ENCODE assay signal across 22 cellular contexts in genomic region chr7:155107126-155107525, GRCh38. TPM values are rescaled to one million over a fixed set of nuclear protein-coding genes. Genes with fewer than 3 reads are reported as not detected.
"Had no signal": no experiment of that assay in that cellular context is flagged by ENCODE, and none has a peak within 500 bp of the region (broad histone marks: within the 10 kb centered on the region; RNA-seq: fewer than 3 reads in every experiment).

No MANE protein-coding gene starts in this region.

- H3K4me1 ChIP-seq: SJSA1 had no signal

- H3K4me3 ChIP-seq: MG63, SJSA1, SK-N-MC had no signal

- H3K27ac ChIP-seq: SJSA1, SK-N-MC had no signal

- H3K9me3 ChIP-seq: MG63, SJSA1 had no signal

- H3K27me3 ChIP-seq: MG63 had no signal

- H3K36me3 ChIP-seq: MG63, SJSA1 had no signal

- DNase-seq: IMR-90, Karpas-422, KG1, MG63, NCI-H1092 treated with DMSO at 0.1 percent for 48 hours, NCI-H1436, NCI-H187, NCI-H2029, NCI-H2081 treated with DMSO at 0.1 percent for 48 hours, NCI-H2171 treated with DMSO at 0.1 percent for 48 hours, NCI-H345, NCI-H446 treated with DMSO at 0.1 percent for 48 hours, NCI-H510A treated with DMSO at 0.1 percent for 48 hours, NCI-H526 treated with DMSO at 0.1 percent for 48 hours, NCI-H774, Right ventricle myocardium superior, RPMI8226, SIG-M5 had no signal

RNA-seq across cellular contexts. Expression of gene HTR5A, which starts 37.0 kb away (rescaled TPM):
- total RNA-seq: HepG2, HT1080, IMR-90, Right ventricle myocardium superior, SJSA1 had no signal
- polyA plus RNA-seq: HepG2, IMR-90 had no signal
